ENCODE assay signal across 22 cellular contexts in the genomic region with DNA sequence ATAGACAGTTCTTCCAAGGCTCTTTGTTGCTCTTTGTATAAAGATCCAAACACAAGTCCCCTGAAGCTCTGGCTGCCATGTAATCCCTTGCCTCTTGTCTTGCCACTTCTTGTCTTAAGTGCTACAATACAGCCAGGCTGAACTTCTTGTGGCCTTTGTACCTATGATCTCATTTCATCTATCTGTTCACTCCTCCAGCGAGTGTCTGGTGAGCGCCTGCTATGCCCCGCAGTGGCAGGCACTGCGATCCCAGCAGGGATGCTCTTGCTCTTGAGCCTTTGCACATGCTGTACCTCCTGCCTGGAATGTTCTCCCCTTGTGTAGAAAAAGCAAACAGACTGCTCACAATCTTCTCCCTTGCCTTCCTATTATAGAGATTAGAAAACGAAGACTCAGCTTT.
"Had no signal": no experiment of that assay in that cellular context is flagged by ENCODE, and none has a peak within 500 bp of the region (broad histone marks: within the 10 kb centered on the region; RNA-seq: fewer than 3 reads in every experiment).

No MANE protein-coding gene starts in this region.

- H3K4me1 ChIP-seq: Peyer's patch, SJCRH30 had no signal

- H3K27ac ChIP-seq: Peyer's patch, RWPE1, SJCRH30, VCaP had no signal

- H3K36me3 ChIP-seq: Peyer's patch, SJCRH30 had no signal

- ATAC-seq: activated T-cell treated with anti-CD3 and anti-CD28 coated beads, Interleukin-2, amount 50 U/mL, for 72 hours had no signal

- H3K9me3 ChIP-seq: Peyer's patch, SJCRH30, SK-N-SH had no signal

- DNase-seq: activated CD4-positive, alpha-beta memory T cell treated with anti-CD3 and anti-CD28 coated beads for 36 hours; activated CD4-positive, alpha-beta T cell treated with anti-CD3 and anti-CD28 coated beads, Interleukin-2, amount 10 ng/mL, durations not matched to agents 7 days and 5 days; activated CD4-positive, CD25-positive, alpha-beta regulatory T cell; activated CD8-positive, alpha-beta memory T cell treated with anti-CD3 and anti-CD28 coated beads for 24 hours; activated gamma-delta T cell treated with Interleukin-2 at 50 U/mL for 16 hours; activated naive CD4-positive, alpha-beta T cell treated with anti-CD3 and anti-CD28 coated beads, Interleukin-2, amount 10 ng/mL, durations not matched to agents 7 days and 5 days; activated naive CD8-positive, alpha-beta T cell treated with anti-CD3 and anti-CD28 coated beads for 36 hours; activated T-cell treated with anti-CD3 and anti-CD28 coated beads, Interleukin-2, amount 50 U/mL, for 72 hours; central memory CD4-positive, alpha-beta T cell; KG1; NCI-H1048; NCI-H146; NCI-H187 treated with DMSO at 0.1 percent for 48 hours; NCI-H2081 treated with DMSO at 0.1 percent for 48 hours; NCI-H2171 treated with DMSO at 0.1 percent for 48 hours; Right ventricle myocardium superior; SJCRH30; SK-N-SH; T-helper 1 cell had no signal

- H3K4me3 ChIP-seq: Peyer's patch, SJCRH30 had no signal

- H3K27me3 ChIP-seq: Peyer's patch had no signal
